In the genomic region with DNA sequence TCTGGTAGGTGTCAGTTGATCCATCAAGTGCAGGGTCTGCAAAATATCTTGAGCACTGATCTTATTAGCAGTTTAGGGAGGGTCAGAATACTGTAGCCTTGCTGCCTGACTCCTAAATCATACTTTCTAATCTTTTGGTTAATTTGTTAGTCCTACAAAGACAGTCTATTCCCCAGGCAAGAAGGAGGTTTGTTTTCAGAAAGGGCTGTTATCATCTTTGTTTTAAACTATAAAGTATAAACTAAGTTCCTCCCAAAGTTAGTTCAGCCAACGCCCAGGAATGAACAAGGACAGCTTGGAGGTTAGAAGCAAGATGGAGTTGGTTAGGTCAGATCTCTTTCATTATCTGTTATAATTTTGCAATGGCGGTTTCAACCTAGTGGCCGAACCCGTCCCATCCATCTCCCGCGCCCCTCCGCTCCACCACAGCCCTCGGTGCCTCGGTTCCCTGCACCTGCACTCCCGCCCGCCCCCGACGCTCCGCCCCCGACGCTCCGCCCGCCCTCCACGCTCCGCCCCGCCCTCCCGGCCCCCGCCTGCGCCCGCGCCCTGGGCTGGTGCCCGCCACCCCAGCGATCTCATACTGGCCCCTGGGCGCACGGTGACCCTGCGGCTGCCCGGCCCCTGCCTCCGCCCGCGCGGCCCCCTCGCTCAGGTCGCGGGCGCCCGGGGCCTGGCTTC, we compare ENCODE assay signal across 8 cellular contexts. TPM values are rescaled to one million over a fixed set of nuclear protein-coding genes. Genes with fewer than 3 reads are reported as not detected.
DNase-seq lines count a peak whose midpoint lies in the region; ATAC-seq and TF ChIP-seq lines count a peak whose summit lies in the region.

A gene with protein sequence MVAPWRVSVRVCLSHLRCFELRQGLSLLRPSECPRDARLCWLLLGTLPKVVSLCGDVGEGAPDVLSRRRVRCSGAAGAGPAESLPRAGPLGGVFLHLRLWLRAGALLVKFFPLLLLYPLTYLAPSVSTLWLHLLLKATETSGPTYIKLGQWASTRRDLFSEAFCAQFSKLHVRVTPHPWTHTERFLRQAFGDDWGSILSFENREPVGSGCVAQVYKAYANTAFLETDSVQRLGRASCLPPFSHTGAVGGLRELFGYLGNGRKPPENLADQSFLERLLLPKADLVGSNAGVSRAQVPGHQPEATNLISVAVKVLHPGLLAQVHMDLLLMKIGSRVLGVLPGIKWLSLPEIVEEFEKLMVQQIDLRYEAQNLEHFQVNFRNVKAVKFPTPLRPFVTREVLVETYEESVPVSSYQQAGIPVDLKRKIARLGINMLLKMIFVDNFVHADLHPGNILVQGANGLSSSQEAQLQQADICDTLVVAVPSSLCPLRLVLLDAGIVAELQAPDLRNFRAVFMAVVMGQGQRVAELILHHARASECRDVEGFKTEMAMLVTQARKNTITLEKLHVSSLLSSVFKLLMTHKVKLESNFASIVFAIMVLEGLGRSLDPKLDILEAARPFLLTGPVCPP (plus strand): TSS at position 564 of the 681 bp plus-strand sequence. CDS start 386 bp downstream, outside the sequence.

- no peaks in the 10 kb centered on the region for H3K36me3 ChIP-seq in CD4-positive, alpha-beta memory T cell (ENCODE audit: insufficient read depth, low read length)
- H3K36me3 ChIP-seq in RWPE2 (ENCODE audit: low read depth) (peaks cover 14% of the 10 kb centered on the region), uterus (no peaks in the 10 kb centered on the region)

- peak in 1 of 2 donors; percentile 54 for TF ChIP-seq POLR2A in uterus (IDR thresholded peaks at IDR 0.05)

- H3K9me3 Mint-ChIP-seq in CD4-positive, alpha-beta memory T cell: no peaks in the 10 kb centered on the region
- H3K9me3 Mint-ChIP-seq in activated naive CD8-positive, alpha-beta T cell treated with anti-CD3 and anti-CD28 coated beads, Interleukin-2, amount 10 ng/mL, durations not matched to agents 7 days and 5 days: no peaks in the 10 kb centered on the region

- peak within 1 kb of the TSS; percentile 74 for H3K27ac ChIP-seq in CD4-positive, alpha-beta memory T cell (ENCODE audit: low read depth, low read length)
- H3K27ac ChIP-seq in RWPE2 (ENCODE audit: poor library complexity, severe bottlenecking): peak within 1 kb of the TSS; percentile 49
- H3K27ac ChIP-seq in uterus: peak within 1 kb of the TSS; percentile 79 to 88

- peaks cover 28% of the 10 kb centered on the region for H3K4me1 ChIP-seq in CD4-positive, alpha-beta memory T cell (ENCODE audit: insufficient read depth, low read length)
- H3K4me1 ChIP-seq in RWPE2 (ENCODE audit: insufficient read depth, poor library complexity, severe bottlenecking) (peaks cover 9% of the 10 kb centered on the region), uterus (no peaks in the 10 kb centered on the region)

- DNase-seq in CD4-positive, alpha-beta memory T cell: peak in 1 of 5 donors; percentile 66
- DNase-seq in GM19240 (ENCODE audit: insufficient read length, low spot score) (peak; percentile 76), RWPE2 (ENCODE audit: low spot score) (no peak), left cardiac atrium (peak; percentile 55), pulmonary artery endothelial cell (ENCODE audit: low read depth, low spot score) (no peak), uterus (peak; percentile 47 to 58)
- no peak for DNase-seq in activated naive CD8-positive, alpha-beta T cell treated with anti-CD3 and anti-CD28 coated beads, Interleukin-2, amount 10 ng/mL, durations not matched to agents 7 days and 5 days

- H3K4me3 ChIP-seq in CD4-positive, alpha-beta memory T cell (ENCODE audit: low read length in 2 of 2): peak within 1 kb of the TSS; percentile 61 to 65
- peak within 1 kb of the TSS; percentile 83 for H3K4me3 ChIP-seq in RWPE2 (ENCODE audit: severe bottlenecking)
- peak within 1 kb of the TSS; percentile 61 to 74 for H3K4me3 ChIP-seq in uterus

- intact Hi-C loops in CD4-positive, alpha-beta memory T cell (cut with micrococcal nuclease): loop anchor here (1.0 to 10.0 kb wide), 4 partner anchors 24 to 1328 kb away; partner anchors contain the start of genes FMC1, MKRN1, MRPS33 and NDUFB2
- intact Hi-C loops in left cardiac atrium (cut with DNase I): loop anchor here in 1 of 2 donors (10.0 kb wide), 1 partner anchor 342 kb away; the partner anchor contains the start of gene MRPS33
- intact Hi-C loops in uterus (cut with DNase I; ENCODE audit: low total_unique reads): no loop called here

- POLR2A ChIA-PET in CD4-positive, alpha-beta memory T cell (lab: Charles Lee; ENCODE audit: partially characterized antibody): interaction anchor here (0.7 to 3.6 kb wide), 11 partner anchors 10 to 497 kb away, joined by 3 to 57 read pairs (median 5); partner anchors contain the start of gene NDUFB2
- POLR2A ChIA-PET in activated naive CD8-positive, alpha-beta T cell treated with anti-CD3 and anti-CD28 coated beads, Interleukin-2, amount 10 ng/mL, durations not matched to agents 7 days and 5 days (lab: Charles Lee): interaction anchor here (0.9 to 1.4 kb wide), 4 partner anchors 25 to 342 kb away, joined by 3 to 6 read pairs (median 4); partner anchors contain the start of gene MRPS33

- H3K27me3 ChIP-seq in CD4-positive, alpha-beta memory T cell (ENCODE audit: insufficient read depth, low read length): no peaks in the 10 kb centered on the region
- H3K27me3 ChIP-seq in RWPE2 (ENCODE audit: insufficient read depth, poor library complexity, severe bottlenecking) (no peaks in the 10 kb centered on the region), uterus (no peaks in the 10 kb centered on the region)

- no peak for TF ChIP-seq CTCF in RWPE2 (IDR thresholded peaks at IDR 0.05; ENCODE audit: poor library complexity, severe bottlenecking)
- TF ChIP-seq CTCF in uterus (IDR thresholded peaks at IDR 0.05): no peak

- peak within 1 kb of the TSS; percentile 90 to 94 (median 92) for H3K27ac Mint-ChIP-seq in CD4-positive, alpha-beta memory T cell
- H3K27ac Mint-ChIP-seq in activated naive CD8-positive, alpha-beta T cell treated with anti-CD3 and anti-CD28 coated beads, Interleukin-2, amount 10 ng/mL, durations not matched to agents 7 days and 5 days: peak within 1 kb of the TSS; percentile 87

- peaks cover 8 to 13% of the 10 kb centered on the region in 2 donors for H3K36me3 Mint-ChIP-seq in CD4-positive, alpha-beta memory T cell
- peaks cover 2% of the 10 kb centered on the region for H3K36me3 Mint-ChIP-seq in activated naive CD8-positive, alpha-beta T cell treated with anti-CD3 and anti-CD28 coated beads, Interleukin-2, amount 10 ng/mL, durations not matched to agents 7 days and 5 days

- H3K9me3 ChIP-seq in CD4-positive, alpha-beta memory T cell (ENCODE audit: control insufficient read depth in 1 of 2, low read length in 2 of 2): no peaks in the 10 kb centered on the region
- H3K9me3 ChIP-seq in RWPE2 (ENCODE audit: severe bottlenecking) (no peaks in the 10 kb centered on the region), uterus (no peaks in the 10 kb centered on the region)

- peak; percentile 50 for ATAC-seq in HG03460 (IDR thresholded peaks at IDR 0.05; ENCODE audit: unreplicated experiment)
- ATAC-seq in RWPE2 (ENCODE audit: low read depth): peak; percentile 61
- peak; percentile 66 for ATAC-seq in activated naive CD8-positive, alpha-beta T cell treated with anti-CD3 and anti-CD28 coated beads, Interleukin-2, amount 10 ng/mL, durations not matched to agents 7 days and 5 days (ENCODE audit: low read depth)
- peak; percentile 84 to 87 for ATAC-seq in left cardiac atrium

- H3K4me3 Mint-ChIP-seq in CD4-positive, alpha-beta memory T cell: peak within 1 kb of the TSS; percentile 81 to 95 (median 88)
- peak within 1 kb of the TSS; percentile 91 for H3K4me3 Mint-ChIP-seq in activated naive CD8-positive, alpha-beta T cell treated with anti-CD3 and anti-CD28 coated beads, Interleukin-2, amount 10 ng/mL, durations not matched to agents 7 days and 5 days

- CTCF ChIA-PET in CD4-positive, alpha-beta memory T cell (lab: Charles Lee; ENCODE audit: partially characterized antibody): interaction anchor here (0.8 to 1.8 kb wide), 7 partner anchors 10 to 195 kb away, joined by 3 read pairs; partner anchors contain the start of gene NDUFB2

- H3K27me3 Mint-ChIP-seq in CD4-positive, alpha-beta memory T cell: no peaks in the 10 kb centered on the region
- peaks cover 5% of the 10 kb centered on the region for H3K27me3 Mint-ChIP-seq in activated naive CD8-positive, alpha-beta T cell treated with anti-CD3 and anti-CD28 coated beads, Interleukin-2, amount 10 ng/mL, durations not matched to agents 7 days and 5 days

- peaks cover 16 to 39% (median 18%) of the 10 kb centered on the region in 4 donors for H3K4me1 Mint-ChIP-seq in CD4-positive, alpha-beta memory T cell
- peaks cover 31% of the 10 kb centered on the region for H3K4me1 Mint-ChIP-seq in activated naive CD8-positive, alpha-beta T cell treated with anti-CD3 and anti-CD28 coated beads, Interleukin-2, amount 10 ng/mL, durations not matched to agents 7 days and 5 days

RNA-seq across cellular contexts. Expression of the gene that starts here (rescaled TPM):
- total RNA-seq in CD4-positive, alpha-beta memory T cell: 10 to 100 TPM; 18.6 to 19.2 TPM
- polyA plus RNA-seq in CD4-positive, alpha-beta memory T cell: 10 to 100 TPM; 24.9 to 36.0 TPM
- 10 to 100 TPM; 23.5 to 24.5 TPM for total RNA-seq in activated naive CD8-positive, alpha-beta T cell treated with anti-CD3 and anti-CD28 coated beads, Interleukin-2, amount 10 ng/mL, durations not matched to agents 7 days and 5 days
- total RNA-seq in left cardiac atrium: 10 to 100 TPM; 12.9 to 14.7 TPM
- 21.2 and 32.5 TPM in 2 replicates for total RNA-seq in pulmonary artery endothelial cell
- total RNA-seq in uterus: 10 to 100 TPM; 13.2 to 24.3 (median 22.4) TPM

Comparison
In these comparisons a context has a peak if more than half of its experiments do, and no peak if none do; other contexts are left out.
1. DNase-seq: peak in GM19240 (single experiment), left cardiac atrium (single experiment) and uterus (2 of 2); none in RWPE2 (single experiment), activated naive CD8-positive, alpha-beta T cell treated with anti-CD3 and anti-CD28 coated beads, Interleukin-2, amount 10 ng/mL, durations not matched to agents 7 days and 5 days (single experiment) and pulmonary artery endothelial cell (single experiment).
2. Peak in every context shown above with its lines, with median percentiles within 50 percentile points of each other: H3K27ac ChIP-seq, H3K4me3 ChIP-seq and ATAC-seq.